Comparison of ENCODE assay signal across 8 cellular contexts in genomic region chr11:841981-842369, GRCh38. TPM values are rescaled to one million over a fixed set of nuclear protein-coding genes. Genes with fewer than 3 reads are reported as not detected.
DNase-seq lines count a peak whose midpoint lies in the region; ATAC-seq lines count a peak whose summit lies in the region.

No MANE protein-coding gene starts in this region.

- DNase-seq in activated T-cell treated with anti-CD3 and anti-CD28 coated beads, Interleukin-2, amount 50 U/mL, for 4 hours, result no peak
- no peak for DNase-seq in activated T-cell treated with anti-CD3 and anti-CD28 coated beads for 4 hours
- DNase-seq in Karpas-422, result no peak
- no peak for DNase-seq in stimulated activated CD4-positive, alpha-beta T cell treated with anti-CD3 and anti-CD28 coated beads, Interleukin-2, amount 100 ng/mL, for 48 hours
- no peak for DNase-seq in stimulated activated CD8-positive, alpha-beta memory T cell treated with anti-CD3 and anti-CD28 coated beads, Interleukin-4, amount 100 ng/mL, for 48 hours
- no peak for DNase-seq in Ammon's horn (ENCODE audit: low spot score)

- H3K36me3 ChIP-seq in Karpas-422 (ENCODE audit: insufficient read depth, low read length), result 0 out of 2 replicates have a peak, but pooled peaks cover 3% of the 10 kb centered on the region
- H3K36me3 ChIP-seq in mucosa of stomach (ENCODE audit: control insufficient read depth, insufficient read depth, low read length), result peaks cover 29% of the 10 kb centered on the region

- H3K27ac ChIP-seq in Karpas-422 (ENCODE audit: low read length) (peak overlapping the region; percentile 65; the same call in 1 of the 2 replicates), cingulate gyrus (ENCODE audit: low read depth, low read length) (peak overlapping the region; percentile 93)

- H2AFZ ChIP-seq in Karpas-422 (ENCODE audit: low read length), result no peak overlapping the region

- no peaks in the 10 kb centered on the region for H3K9me2 ChIP-seq in Karpas-422 (replicated peaks; ENCODE audit: insufficient read depth, low read length)

- no peaks in the 10 kb centered on the region for H3K9me3 Mint-ChIP-seq in activated T-cell treated with anti-CD3 and anti-CD28 coated beads, Interleukin-2, amount 50 U/mL, for 4 hours

- peak overlapping the region; percentile 99 for H3K4me3 ChIP-seq in Karpas-422 (ENCODE audit: low read length)
- peak overlapping the region; percentile 92 for H3K4me3 ChIP-seq in mucosa of stomach (ENCODE audit: low read length)

- H3K9ac ChIP-seq in Karpas-422 (ENCODE audit: low read length) (peak overlapping the region; percentile 99), mucosa of stomach (ENCODE audit: low read length) (peak overlapping the region; percentile 84)

- H3K79me2 ChIP-seq in Karpas-422 (ENCODE audit: low read length), result peaks cover 24% of the 10 kb centered on the region

- peaks cover 5% of the 10 kb centered on the region for H3K27me3 Mint-ChIP-seq in activated T-cell treated with anti-CD3 and anti-CD28 coated beads, Interleukin-2, amount 50 U/mL, for 4 hours (ENCODE audit: low read depth)

- H3K4me3 Mint-ChIP-seq in activated T-cell treated with anti-CD3 and anti-CD28 coated beads, Interleukin-2, amount 50 U/mL, for 4 hours, result peak overlapping the region; percentile 85

- peaks cover 25% of the 10 kb centered on the region for H3K4me1 Mint-ChIP-seq in activated T-cell treated with anti-CD3 and anti-CD28 coated beads, Interleukin-2, amount 50 U/mL, for 4 hours (ENCODE audit: low read depth)

- H3K27me3 ChIP-seq in Karpas-422 (ENCODE audit: low read length) (no peaks in the 10 kb centered on the region), mucosa of stomach (ENCODE audit: control insufficient read depth, insufficient read depth, low read length) (peaks cover 10% of the 10 kb centered on the region)

- H3K4me1 ChIP-seq in Karpas-422 (ENCODE audit: low read length) (peaks cover 24% of the 10 kb centered on the region), mucosa of stomach (ENCODE audit: control insufficient read depth, insufficient read depth, low read length) (peaks cover 65% of the 10 kb centered on the region)

- H3K36me3 Mint-ChIP-seq in activated T-cell treated with anti-CD3 and anti-CD28 coated beads, Interleukin-2, amount 50 U/mL, for 4 hours (ENCODE audit: insufficient read depth), result no peaks in the 10 kb centered on the region

- no peaks in the 10 kb centered on the region for H3K9me3 ChIP-seq in Karpas-422 (ENCODE audit: low read length)
- no peaks in the 10 kb centered on the region for H3K9me3 ChIP-seq in mucosa of stomach (ENCODE audit: control insufficient read depth, low read length)

- peak; percentile 43 to 46 for ATAC-seq in activated T-cell treated with anti-CD3 and anti-CD28 coated beads, Interleukin-2, amount 50 U/mL, for 4 hours

- H4K20me1 ChIP-seq in Karpas-422 (ENCODE audit: insufficient read depth, low read depth, low read length), result peaks cover 31% of the 10 kb centered on the region; the same call in 1 of the 2 replicates

- peak overlapping the region; percentile 85 for H3K4me2 ChIP-seq in Karpas-422 (ENCODE audit: low read depth, low read length, poor library complexity, severe bottlenecking)

RNA-seq across cellular contexts. Expression of gene POLR2L, which starts 0.4 kb away (rescaled TPM):
- 100 to 1,000 TPM; 167 to 183 (median 174) TPM for total RNA-seq in activated T-cell treated with anti-CD3 and anti-CD28 coated beads, Interleukin-2, amount 50 U/mL, for 4 hours
- 113 and 203 TPM in 2 replicates for total RNA-seq in Karpas-422 (2014; rRNA removed; shearing (Covaris generic); ENCODE audit: low replicate concordance)

RNA-seq across cellular contexts. Expression of gene TSPAN4, which starts 0.7 kb away (rescaled TPM):
- 1 to 10 TPM; 4.6 to 6.0 (median 5.7) TPM for total RNA-seq in activated T-cell treated with anti-CD3 and anti-CD28 coated beads, Interleukin-2, amount 50 U/mL, for 4 hours
- total RNA-seq in Karpas-422 (2014; rRNA removed; shearing (Covaris generic); ENCODE audit: low replicate concordance), result 4.0 TPM in 1 of 2 replicates, not detected in the other

RNA-seq across cellular contexts. Expression of gene CD151, which starts 9.2 kb away (rescaled TPM):
- 10 to 100 TPM; 33.5 to 39.2 (median 35.6) TPM for total RNA-seq in activated T-cell treated with anti-CD3 and anti-CD28 coated beads, Interleukin-2, amount 50 U/mL, for 4 hours
- 8.4 and 10.5 TPM in 2 replicates for total RNA-seq in Karpas-422 (2014; rRNA removed; shearing (Covaris generic); ENCODE audit: low replicate concordance)

RNA-seq across cellular contexts. Expression of gene CRACR2B, which starts 14.3 kb away (rescaled TPM):
- total RNA-seq in activated T-cell treated with anti-CD3 and anti-CD28 coated beads, Interleukin-2, amount 50 U/mL, for 4 hours, result under 1 TPM; 0.18 to 0.30 (median 0.28) TPM
- total RNA-seq in Karpas-422 (2014; rRNA removed; shearing (Covaris generic); ENCODE audit: low replicate concordance), result 0.48 and 1.5 TPM in 2 replicates

RNA-seq across cellular contexts. Expression of gene PNPLA2, which starts 23.3 kb away (rescaled TPM):
- 10 to 100 TPM; 55.5 to 62.4 (median 60.2) TPM for total RNA-seq in activated T-cell treated with anti-CD3 and anti-CD28 coated beads, Interleukin-2, amount 50 U/mL, for 4 hours
- total RNA-seq in Karpas-422 (2014; rRNA removed; shearing (Covaris generic); ENCODE audit: low replicate concordance), result 32.5 and 35.8 TPM in 2 replicates
